ENCODE assay signal across 29 cellular contexts in the genomic region with DNA sequence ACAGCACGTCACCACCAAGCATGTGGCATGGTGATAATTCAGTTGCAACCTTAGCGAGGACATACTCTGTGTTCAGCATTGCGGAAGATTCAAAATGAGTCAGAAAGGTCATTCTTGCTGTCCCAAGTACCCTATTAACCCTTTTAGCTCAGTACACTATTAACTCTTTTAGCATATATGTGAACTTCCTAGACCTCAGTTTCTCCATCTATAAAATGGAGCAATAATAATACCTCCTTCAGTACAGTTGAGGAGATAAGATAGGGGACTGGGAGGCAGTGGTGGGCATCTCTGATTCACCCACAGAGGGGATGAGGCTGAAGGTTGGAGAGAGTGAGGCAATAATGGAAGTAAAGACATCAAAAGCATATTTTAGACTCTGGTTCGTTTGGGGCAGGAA.
"Had no signal": no experiment of that assay in that cellular context is flagged by ENCODE, and none has a peak within 500 bp of the region (broad histone marks: within the 10 kb centered on the region; RNA-seq: fewer than 3 reads in every experiment).

No MANE protein-coding gene starts in this region.

- H3K9me3 ChIP-seq: stomach, suprapubic skin, testis, thoracic aorta, thyroid gland, tibial artery, tibial nerve, transverse colon, upper lobe of left lung, upper lobe of right lung, uterus, vagina had no signal

- H3K4me3 ChIP-seq: stomach, suprapubic skin, testis, thoracic aorta, thyroid gland, tibial artery, tibial nerve, transverse colon, upper lobe of left lung, upper lobe of right lung, uterus, vagina had no signal

- H3K27ac ChIP-seq: stomach, suprapubic skin, testis, thoracic aorta, thyroid gland, tibial artery, tibial nerve, transverse colon, upper lobe of left lung, upper lobe of right lung, uterus, vagina had no signal

- ATAC-seq: stimulated activated effector memory CD8-positive, alpha-beta T cell treated with anti-CD3 and anti-CD28 coated beads, Interleukin-12 subunit alpha, Interleukin-12 subunit beta, amount 100 ng/mL, for 72 hours; stimulated activated memory B cell treated with anti-CD40 and anti-IgM and Interleukin-4, amounts not matched to agents 10 μg/mL and 1 μg/mL and 100 μg/mL, for 72 hours; stimulated activated naive B cell treated with anti-CD40 and anti-IgM and Interleukin-4, amounts not matched to agents 10 μg/mL and 1 μg/mL and 100 μg/mL, for 72 hours; stimulated activated naive CD8-positive, alpha-beta T cell treated with anti-CD3 and anti-CD28 coated beads, Interleukin-15, amount 100 ng/mL, for 72 hours; stimulated activated naive CD8-positive, alpha-beta T cell treated with anti-CD3 and anti-CD28 coated beads, Interleukin-15, Interleukin-2, amounts not matched to agents 100 U/mL and 50 U/mL, for 24 hours; upper lobe of right lung had no signal

- H3K4me1 ChIP-seq: stomach, suprapubic skin, testis, thyroid gland, tibial artery, tibial nerve, transverse colon, upper lobe of left lung, upper lobe of right lung, uterus, vagina had no signal

- H3K27me3 ChIP-seq: stomach, suprapubic skin, testis, thyroid gland, tibial artery, tibial nerve, transverse colon, upper lobe of left lung, upper lobe of right lung, uterus, vagina had no signal

- H3K36me3 ChIP-seq: stomach, suprapubic skin, thoracic aorta, thyroid gland, tibial artery, tibial nerve, transverse colon, upper lobe of left lung, upper lobe of right lung, uterus, vagina had no signal

- FAIRE-seq: urothelium cell line had no signal

- H3K27me3 Mint-ChIP-seq: stimulated activated memory B cell treated with anti-CD40 and anti-IgM and Interleukin-4, amounts not matched to agents 10 μg/mL and 1 μg/mL and 100 μg/mL, for 72 hours; stimulated activated naive CD8-positive, alpha-beta T cell treated with anti-CD3 and anti-CD28 coated beads, Interleukin-15, amount 100 ng/mL, for 72 hours; stimulated activated naive CD8-positive, alpha-beta T cell treated with anti-CD3 and anti-CD28 coated beads, Interleukin-15, Interleukin-2, amounts not matched to agents 100 ng/mL and 50 ng/mL, for 24 hours; type B pancreatic cell had no signal

- H3K4me3 Mint-ChIP-seq: stimulated activated effector memory CD8-positive, alpha-beta T cell treated with anti-CD3 and anti-CD28 coated beads, Interleukin-12 subunit alpha, Interleukin-12 subunit beta, amount 100 ng/mL, for 72 hours; stimulated activated memory B cell treated with anti-CD40 and anti-IgM and Interleukin-4, amounts not matched to agents 10 μg/mL and 1 μg/mL and 100 μg/mL, for 72 hours; stimulated activated naive B cell treated with anti-CD40 and anti-IgM and Interleukin-4, amounts not matched to agents 10 μg/mL and 1 μg/mL and 100 μg/mL, for 72 hours; stimulated activated naive CD8-positive, alpha-beta T cell treated with anti-CD3 and anti-CD28 coated beads, Interleukin-15, amount 100 ng/mL, for 72 hours; stimulated activated naive CD8-positive, alpha-beta T cell treated with anti-CD3 and anti-CD28 coated beads, Interleukin-15, Interleukin-2, amounts not matched to agents 100 ng/mL and 50 ng/mL, for 24 hours; type B pancreatic cell had no signal

- H3K4me1 Mint-ChIP-seq: stimulated activated effector memory CD8-positive, alpha-beta T cell treated with anti-CD3 and anti-CD28 coated beads, Interleukin-12 subunit alpha, Interleukin-12 subunit beta, amount 100 ng/mL, for 72 hours; stimulated activated naive B cell treated with anti-CD40 and anti-IgM and Interleukin-4, amounts not matched to agents 10 μg/mL and 1 μg/mL and 100 μg/mL, for 72 hours; stimulated activated naive CD8-positive, alpha-beta T cell treated with anti-CD3 and anti-CD28 coated beads, Interleukin-15, amount 100 ng/mL, for 72 hours had no signal

- H3K36me3 Mint-ChIP-seq: stimulated activated effector memory CD8-positive, alpha-beta T cell treated with anti-CD3 and anti-CD28 coated beads, Interleukin-12 subunit alpha, Interleukin-12 subunit beta, amount 100 ng/mL, for 72 hours; stimulated activated memory B cell treated with anti-CD40 and anti-IgM and Interleukin-4, amounts not matched to agents 10 μg/mL and 1 μg/mL and 100 μg/mL, for 72 hours; stimulated activated naive B cell treated with anti-CD40 and anti-IgM and Interleukin-4, amounts not matched to agents 10 μg/mL and 1 μg/mL and 100 μg/mL, for 72 hours; type B pancreatic cell had no signal

- H3K27ac Mint-ChIP-seq: stimulated activated effector memory CD8-positive, alpha-beta T cell treated with anti-CD3 and anti-CD28 coated beads, Interleukin-12 subunit alpha, Interleukin-12 subunit beta, amount 100 ng/mL, for 72 hours; stimulated activated memory B cell treated with anti-CD40 and anti-IgM and Interleukin-4, amounts not matched to agents 10 μg/mL and 1 μg/mL and 100 μg/mL, for 72 hours; stimulated activated naive B cell treated with anti-CD40 and anti-IgM and Interleukin-4, amounts not matched to agents 10 μg/mL and 1 μg/mL and 100 μg/mL, for 72 hours; stimulated activated naive CD8-positive, alpha-beta T cell treated with anti-CD3 and anti-CD28 coated beads, Interleukin-15, Interleukin-2, amounts not matched to agents 100 ng/mL and 50 ng/mL, for 24 hours; type B pancreatic cell had no signal

- DNase-seq: stimulated activated CD4-positive, alpha-beta T cell treated with anti-CD3 and anti-CD28 coated beads, Interleukin-2, amount 100 ng/mL, for 48 hours; stimulated activated CD4-positive, alpha-beta T cell treated with anti-CD3 and anti-CD28 coated beads, Interleukin-4, amount 100 ng/mL, for 1 hour; stimulated activated CD4-positive, alpha-beta T cell treated with anti-CD3 and anti-CD28 coated beads, Interleukin-4, amount 100 ng/mL, for 24 hours; stimulated activated CD4-positive, alpha-beta T cell treated with anti-CD3 and anti-CD28 coated beads, Interleukin-4, amount 100 ng/mL, for 4 hours; stimulated activated CD8-positive, alpha-beta memory T cell treated with anti-CD3 and anti-CD28 coated beads, Interleukin-4, amount 100 ng/mL, for 48 hours; stimulated activated naive B cell treated with anti-CD40 and anti-IgM and Interleukin-4, amounts not matched to agents 10 μg/mL and 1 μg/mL and 100 μg/mL, for 72 hours; stimulated activated naive CD4-positive, alpha-beta T cell; stimulated activated naive CD4-positive, alpha-beta T cell treated with Interleukin-2 at 50 U/mL for 16 hours; stimulated activated naive CD8-positive, alpha-beta T cell treated with anti-CD3 and anti-CD28 coated beads, Interleukin-15, amount 100 ng/mL, for 72 hours; stimulated activated naive CD8-positive, alpha-beta T cell treated with anti-CD3 and anti-CD28 coated beads, Interleukin-15, Interleukin-2, amounts not matched to agents 100 U/mL and 50 U/mL, for 24 hours; stomach; substantia nigra; testis; thyroid gland; tibial artery; transverse colon; trophoblast cell; upper lobe of left lung; upper lobe of right lung; uterus had no signal

- H3K9me3 Mint-ChIP-seq: stimulated activated effector memory CD8-positive, alpha-beta T cell treated with anti-CD3 and anti-CD28 coated beads, Interleukin-12 subunit alpha, Interleukin-12 subunit beta, amount 100 ng/mL, for 72 hours; stimulated activated naive CD8-positive, alpha-beta T cell treated with anti-CD3 and anti-CD28 coated beads, Interleukin-15, Interleukin-2, amounts not matched to agents 100 ng/mL and 50 ng/mL, for 24 hours had no signal
